In the genomic region with DNA sequence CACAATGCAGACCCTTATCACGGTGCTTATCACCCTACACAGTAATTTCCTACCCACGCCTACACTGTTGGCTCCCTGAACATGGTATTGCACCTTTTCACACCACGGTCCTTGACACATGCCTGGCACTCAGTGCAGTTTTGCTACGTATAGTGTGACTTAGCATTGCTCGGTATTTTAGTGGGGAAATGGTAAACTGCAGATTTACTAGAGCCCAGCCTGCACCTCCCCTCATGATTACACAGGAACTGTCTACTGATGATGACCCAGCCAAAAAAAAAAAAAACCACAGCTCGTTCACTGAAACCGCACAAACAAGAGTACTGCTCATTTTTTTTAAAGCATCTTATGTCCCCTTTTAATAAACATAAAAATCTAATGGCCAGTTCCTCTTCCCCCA, we compare ENCODE assay signal across 14 cellular contexts.
DNase-seq lines count a peak whose midpoint lies in the region; ATAC-seq, FAIRE-seq and TF ChIP-seq lines count a peak whose summit lies in the region.
"Had no signal": no experiment of that assay in that cellular context is flagged by ENCODE, and none has a peak within 500 bp of the region (broad histone marks: within the 10 kb centered on the region; RNA-seq: fewer than 3 reads in every experiment).

No MANE protein-coding gene starts in this region.

- no peak for FAIRE-seq in pancreas (lab: Jason Lieb, UNC)

- intact Hi-C loops in pancreas (cut with DNase I) = no loop called here

- H4K20me1 ChIP-seq in MM.1S (ENCODE audit: insufficient read depth, low read length) = no peaks in the 10 kb centered on the region
- H4K20me1 ChIP-seq in neural progenitor cell (ENCODE audit: low read depth) = peaks cover 36% of the 10 kb centered on the region

- peak; percentile 63 for DNase-seq in NK-92 treated with Interleukin-12 subunit alpha and Interleukin-12 subunit beta, amount 100 ng/mL, for 24 hours (lab: John Stamatoyannopoulos, UW)
- DNase-seq in NK-92 (lab: John Stamatoyannopoulos, UW; ENCODE audit: unreplicated experiment) = no peak
- DNase-seq in MM.1S = peak; percentile 57
- DNase-seq in activated T-helper 9 cell treated with anti-CD3 and anti-CD28 coated beads, Interleukin-2, amount 50 U/mL, for 16 hours (ENCODE audit: low read depth) = peak; percentile 6
- no peak for DNase-seq in neural progenitor cell (ENCODE audit: low spot score)
- DNase-seq in pancreas = no peak
- no peak for DNase-seq in central memory CD4-positive, alpha-beta T cell
- no peak for DNase-seq in nucleus accumbens (lab: John Stamatoyannopoulos, UW)
- DNase-seq: 8988T, DMS53, heart left ventricle, lower lobe of right lung, NCI-H187, T-helper 9 cell had no signal

- H3K36me3 ChIP-seq in MM.1S (replicated peaks; ENCODE audit: insufficient read depth, low read length) = peaks cover 12% of the 10 kb centered on the region; the same call in 1 of the 2 replicates
- H3K36me3 ChIP-seq in neural progenitor cell = no peaks in the 10 kb centered on the region
- H3K36me3 ChIP-seq in pancreas = peaks cover 0 to 39% (median 21%) of the 10 kb centered on the region in 3 donors

- H3K27ac Mint-ChIP-seq in neural progenitor cell = no peak overlapping the region

- no peaks in the 10 kb centered on the region for H3K9me2 ChIP-seq in MM.1S (replicated peaks; ENCODE audit: insufficient read depth, low read length)

- H3K4me3 ChIP-seq in MM.1S (ENCODE audit: low read length) (no peak overlapping the region), neural progenitor cell (no peak overlapping the region), pancreas (no peak overlapping the region)
- H3K4me3 ChIP-seq: lower lobe of right lung had no signal

- H3K9me3 ChIP-seq in MM.1S (replicated peaks; ENCODE audit: insufficient read depth, low read length) = no peaks in the 10 kb centered on the region
- no peaks in the 10 kb centered on the region for H3K9me3 ChIP-seq in neural progenitor cell (ENCODE audit: low read depth)
- H3K9me3 ChIP-seq in pancreas = no peaks in the 10 kb centered on the region
- H3K9me3 ChIP-seq: heart left ventricle, lower lobe of right lung had no signal

- H3K4me2 ChIP-seq in MM.1S (ENCODE audit: low read depth, low read length) (peak overlapping the region; percentile 86; the same call in 1 of the 2 replicates), neural progenitor cell (no peak overlapping the region)

- H2AFZ ChIP-seq in MM.1S (ENCODE audit: low read length) = no peak overlapping the region
- H2AFZ ChIP-seq in neural progenitor cell (replicated peaks) = no peak overlapping the region

- H3K27me3 ChIP-seq in MM.1S (replicated peaks; ENCODE audit: insufficient read depth, low read length) (peaks cover 4% of the 10 kb centered on the region), neural progenitor cell (peaks cover 8% of the 10 kb centered on the region), pancreas (no peaks in the 10 kb centered on the region)
- H3K27me3 ChIP-seq: heart left ventricle had no signal

- no peaks in the 10 kb centered on the region for H3K27me3 Mint-ChIP-seq in neural progenitor cell (ENCODE audit: insufficient read depth, low read depth)

- no peaks in the 10 kb centered on the region for H3K9me3 Mint-ChIP-seq in neural progenitor cell

- H3K4me1 ChIP-seq in MM.1S (ENCODE audit: low read length) (peaks cover 20% of the 10 kb centered on the region), neural progenitor cell (no peaks in the 10 kb centered on the region), pancreas (peaks cover 0 to 5% (median 4%) of the 10 kb centered on the region in 3 donors)

- H3K27ac ChIP-seq in MM.1S (ENCODE audit: low read length) (no peak overlapping the region), neural progenitor cell (no peak overlapping the region), pancreas (no peak overlapping the region)
- H3K27ac ChIP-seq: heart left ventricle, lower lobe of right lung had no signal

- H3K4me3 Mint-ChIP-seq in neural progenitor cell = peak overlapping the region; percentile 31

- WGBS in pancreas, 2 donors = 73 to 78% methylated on average over 7 of the region's 7 CpGs

- no peak for ATAC-seq in pancreas
- ATAC-seq: heart left ventricle, lower lobe of right lung had no signal

- peaks cover 4% of the 10 kb centered on the region; the same call in 1 of the 2 replicates for H3F3A ChIP-seq in MM.1S (ENCODE audit: insufficient read depth, low read length)
- H3F3A ChIP-seq in neural progenitor cell (ENCODE audit: low read depth) = no peaks in the 10 kb centered on the region

- peaks cover 28% of the 10 kb centered on the region for H3K36me3 Mint-ChIP-seq in neural progenitor cell

- H3K79me2 ChIP-seq in MM.1S (ENCODE audit: low read length) (peaks cover 49% of the 10 kb centered on the region), neural progenitor cell (ENCODE audit: low read depth) (peaks cover 29% of the 10 kb centered on the region)

- peaks cover 21% of the 10 kb centered on the region for H3K4me1 Mint-ChIP-seq in neural progenitor cell

- TF ChIP-seq CTCF in MM.1S (IDR thresholded peaks at IDR 0.05; ENCODE audit: low read length) (no peak), neural progenitor cell (IDR thresholded peaks at IDR 0.05) (no peak), pancreas (IDR thresholded peaks at IDR 0.05) (no peak)

- H3K9ac ChIP-seq in MM.1S (ENCODE audit: low read length) = no peak overlapping the region
- H3K9ac ChIP-seq in neural progenitor cell = no peak overlapping the region

Comparison
In these comparisons a context has a peak if more than half of its experiments do, and no peak if none do; other contexts are left out.
1. DNase-seq: peak in NK-92 treated with Interleukin-12 subunit alpha and Interleukin-12 subunit beta, amount 100 ng/mL, for 24 hours (single experiment), MM.1S (single experiment) and activated T-helper 9 cell treated with anti-CD3 and anti-CD28 coated beads, Interleukin-2, amount 50 U/mL, for 16 hours (single experiment); none in NK-92 (single experiment), neural progenitor cell (single experiment), pancreas (0 of 6), central memory CD4-positive, alpha-beta T cell (single experiment) and nucleus accumbens (0 of 56).